In the genomic region with DNA sequence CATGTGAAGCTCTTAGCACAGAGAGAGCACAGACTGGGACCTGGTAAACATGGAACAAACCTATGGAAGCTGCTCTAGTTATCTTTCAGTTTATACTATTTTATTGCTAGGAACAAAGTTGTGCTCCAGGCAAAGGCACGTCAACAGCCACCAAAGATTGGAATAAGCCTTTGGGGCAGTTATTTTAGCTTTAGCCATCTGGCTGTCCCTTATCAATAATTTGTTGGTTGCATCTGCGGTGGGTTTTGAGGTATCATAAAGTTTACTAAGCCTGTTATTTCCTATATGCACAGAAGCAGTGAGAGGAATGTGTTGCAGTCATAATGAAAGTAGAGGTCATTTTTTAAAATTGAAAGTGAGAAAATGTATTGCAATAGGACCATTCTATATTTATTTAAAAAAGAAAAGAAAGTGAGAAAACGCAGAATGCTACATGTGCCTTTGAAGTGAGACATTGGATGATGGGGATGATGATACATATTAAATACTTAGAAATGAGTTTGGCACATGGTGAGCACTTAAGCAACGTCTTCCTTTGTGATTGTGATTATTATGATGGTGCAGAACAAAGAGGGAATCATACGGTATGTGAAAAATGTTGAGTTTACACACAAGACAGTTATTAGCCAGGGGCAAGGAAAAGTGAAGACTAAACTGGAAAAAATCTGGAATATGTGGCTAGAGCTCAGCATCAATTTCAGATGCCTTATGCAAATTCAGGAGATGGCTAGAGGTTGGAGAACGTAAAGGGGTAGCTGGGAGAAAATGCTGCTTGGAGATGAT, we compare ENCODE assay signal across 8 cellular contexts.
DNase-seq lines count a peak whose midpoint lies in the region; ATAC-seq and TF ChIP-seq lines count a peak whose summit lies in the region.

No MANE protein-coding gene starts in this region.

- H3K4me3 ChIP-seq in epithelial cell of esophagus (ENCODE audit: low read length), result no peak overlapping the region

- ATAC-seq in GM21367 (IDR thresholded peaks at IDR 0.05; ENCODE audit: unreplicated experiment) (peak; percentile 77), HG03469 (IDR thresholded peaks at IDR 0.05; ENCODE audit: unreplicated experiment) (peak; percentile 76)

- DNase-seq in GM03348 (ENCODE audit: low spot score) (peak; percentile 35), epithelial cell of esophagus (ENCODE audit: low read depth) (peak; percentile 72), NCI-H1694 treated with DMSO at 0.1 percent for 48 hours (lab: John Stamatoyannopoulos, UW) (no peak), NCI-H345 treated with DMSO at 0.1 percent for 48 hours (lab: John Stamatoyannopoulos, UW; ENCODE audit: unreplicated experiment) (no peak), hepatic stellate cell (ENCODE audit: low spot score) (no peak), D341Med (ENCODE audit: low spot score) (no peak)

- no peak for TF ChIP-seq CTCF in epithelial cell of esophagus (IDR thresholded peaks at IDR 0.05; ENCODE audit: insufficient read depth, low read depth, low read length, missing control alignments)

Comparison
In these comparisons a context has a peak if more than half of its experiments do, and no peak if none do; other contexts are left out.
1. DNase-seq: peak in GM03348 (single experiment) and epithelial cell of esophagus (single experiment); none in NCI-H1694 treated with DMSO at 0.1 percent for 48 hours (single experiment), NCI-H345 treated with DMSO at 0.1 percent for 48 hours (single experiment), hepatic stellate cell (single experiment) and D341Med (single experiment).